ENCODE assay signal across 22 cellular contexts in the genomic region with DNA sequence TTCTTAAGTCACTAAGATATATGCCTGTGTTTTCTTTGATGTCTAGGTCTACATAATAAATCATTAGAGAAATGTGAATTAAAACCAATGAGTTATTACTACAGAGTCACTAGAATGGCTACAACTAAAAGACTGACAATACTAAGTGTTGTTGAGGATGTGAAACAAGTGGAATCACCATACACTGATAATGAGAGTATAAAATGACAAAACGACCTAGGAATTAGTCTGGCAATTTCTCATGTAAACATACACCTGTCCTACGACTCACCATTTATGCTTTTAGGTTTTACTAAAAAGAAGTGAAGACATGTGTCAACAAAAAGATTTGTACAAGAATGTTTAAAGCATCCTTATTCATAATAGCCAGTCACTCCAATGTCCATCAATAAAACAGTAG.
"Had no signal": no experiment of that assay in that cellular context is flagged by ENCODE, and none has a peak within 500 bp of the region (broad histone marks: within the 10 kb centered on the region; RNA-seq: fewer than 3 reads in every experiment).

No MANE protein-coding gene starts in this region.

- H3K4me3 ChIP-seq: esophagus muscularis mucosa, gastrocnemius medialis, heart right ventricle, spleen, testis, tibial nerve, upper lobe of right lung, vagina had no signal

- H3K9me3 ChIP-seq: esophagus muscularis mucosa, gastrocnemius medialis, heart right ventricle, neutrophil, spleen, testis, tibial nerve, upper lobe of right lung, vagina had no signal

- H3K4me1 ChIP-seq: esophagus muscularis mucosa, gastrocnemius medialis, heart right ventricle, testis, tibial nerve, upper lobe of right lung, vagina had no signal

- H3K27me3 Mint-ChIP-seq: naive thymus-derived CD4-positive, alpha-beta T cell; stimulated activated naive B cell treated with anti-CD40 and anti-IgM and Interleukin-4, amounts not matched to agents 10 μg/mL and 1 μg/mL and 100 μg/mL, for 72 hours; stimulated activated naive CD8-positive, alpha-beta T cell treated with anti-CD3 and anti-CD28 coated beads, Interleukin-15, amount 100 ng/mL, for 72 hours had no signal

- H3K27me3 ChIP-seq: esophagus muscularis mucosa, gastrocnemius medialis, neutrophil, spleen, testis, tibial nerve, upper lobe of right lung, vagina had no signal

- H3K27ac ChIP-seq: epithelial cell of prostate, esophagus muscularis mucosa, gastrocnemius medialis, heart right ventricle, neutrophil, testis, tibial nerve, upper lobe of right lung, vagina had no signal

- H3K27ac Mint-ChIP-seq: stimulated activated naive B cell treated with anti-CD40 and anti-IgM and Interleukin-4, amounts not matched to agents 10 μg/mL and 1 μg/mL and 100 μg/mL, for 72 hours had no signal

- H3K36me3 ChIP-seq: esophagus muscularis mucosa, gastrocnemius medialis, heart right ventricle, neutrophil, spleen, tibial nerve, upper lobe of right lung, vagina had no signal

- ATAC-seq: gastrocnemius medialis; heart right ventricle; left lobe of liver; naive thymus-derived CD4-positive, alpha-beta T cell; sciatic nerve; stimulated activated naive CD8-positive, alpha-beta T cell treated with anti-CD3 and anti-CD28 coated beads, Interleukin-15, amount 100 ng/mL, for 72 hours; upper lobe of right lung had no signal

- DNase-seq: effector memory CD4-positive, alpha-beta T cell; gastrocnemius medialis; heart right ventricle; islet precursor cell; mammary epithelial cell; naive thymus-derived CD4-positive, alpha-beta T cell; posterior cingulate gyrus; spleen; stimulated activated CD4-positive, alpha-beta T cell treated with anti-CD3 and anti-CD28 coated beads, Interleukin-15, amount 100 ng/mL, for 24 hours; stimulated activated CD4-positive, alpha-beta T cell treated with anti-CD3 and anti-CD28 coated beads, Interleukin-1b, Interleukin-23, amount 100 ng/mL, for 48 hours; stimulated activated CD4-positive, alpha-beta T cell treated with anti-CD3 and anti-CD28 coated beads, Interleukin-4, amount 100 ng/mL, for 24 hours; stimulated activated naive B cell treated with anti-CD40 and anti-IgM and Interleukin-4, amounts not matched to agents 10 μg/mL and 1 μg/mL and 100 μg/mL, for 72 hours; stimulated activated naive CD8-positive, alpha-beta T cell treated with anti-CD3 and anti-CD28 coated beads, Interleukin-15, amount 100 ng/mL, for 72 hours; testis; upper lobe of right lung had no signal
